23 cellular contexts compared by ENCODE assay signal in genomic region chr2:207446653-207447052, GRCh38.
DNase-seq lines count a peak whose midpoint lies in the region; ATAC-seq, FAIRE-seq and TF ChIP-seq lines count a peak whose summit lies in the region.
"Had no signal": no experiment of that assay in that cellular context is flagged by ENCODE, and none has a peak within 500 bp of the region (broad histone marks: within the 10 kb centered on the region; RNA-seq: fewer than 3 reads in every experiment).

No MANE protein-coding gene starts in this region.

- no peaks in the 10 kb centered on the region for H3K23me2 ChIP-seq in H1 (ENCODE audit: low read depth, low read length)

- H3K27me3 ChIP-seq in H1 (replicated peaks in 1 of 4; ENCODE audit: control insufficient read depth in 3 of 4, extremely low read depth in 1 of 4, insufficient read depth in 3 of 4, low read length in 3 of 4) (no peaks in the 10 kb centered on the region), neural progenitor cell (no peaks in the 10 kb centered on the region), right atrium auricular region (no peaks in the 10 kb centered on the region)
- H3K27me3 ChIP-seq: BE2C, BLaER1 had no signal

- H3K4me2 ChIP-seq in H1 (ENCODE audit: insufficient read depth in 1 of 2, low read depth in 2 of 2, low read length in 2 of 2) (no peak overlapping the region), neural progenitor cell (no peak overlapping the region)
- H3K4me2 ChIP-seq: BLaER1 had no signal

- peaks cover 57% of the 10 kb centered on the region for H3K4me1 Mint-ChIP-seq in WTC11
- no peaks in the 10 kb centered on the region for H3K4me1 Mint-ChIP-seq in neural progenitor cell
- no peaks in the 10 kb centered on the region for H3K4me1 Mint-ChIP-seq in nephron progenitor cell
- H3K4me1 Mint-ChIP-seq in activated CD4-positive, alpha-beta memory T cell treated with anti-CD3 and anti-CD28 coated beads, Interleukin-2, amount 10 ng/mL, durations not matched to agents 7 days and 5 days = no peaks in the 10 kb centered on the region
- H3K4me1 Mint-ChIP-seq: CD14-positive monocyte; CD4-positive, alpha-beta memory T cell; CD4-positive, CD25-positive, alpha-beta regulatory T cell; CD8-positive, alpha-beta memory T cell had no signal

- H3K9me3 Mint-ChIP-seq in WTC11 = no peaks in the 10 kb centered on the region
- no peaks in the 10 kb centered on the region for H3K9me3 Mint-ChIP-seq in neural progenitor cell
- no peaks in the 10 kb centered on the region for H3K9me3 Mint-ChIP-seq in nephron progenitor cell
- H3K9me3 Mint-ChIP-seq in activated CD4-positive, alpha-beta memory T cell treated with anti-CD3 and anti-CD28 coated beads, Interleukin-2, amount 10 ng/mL, durations not matched to agents 7 days and 5 days = peaks cover 3% of the 10 kb centered on the region
- H3K9me3 Mint-ChIP-seq: CD4-positive, alpha-beta memory T cell; CD8-positive, alpha-beta memory T cell had no signal

- H3K4me3 ChIP-seq in H1 (ENCODE audit: extremely low read depth in 1 of 4, insufficient read depth in 2 of 4, low read depth in 3 of 4, low read length in 4 of 4) = no peak overlapping the region
- H3K4me3 ChIP-seq in neural progenitor cell = no peak overlapping the region
- H3K4me3 ChIP-seq in right atrium auricular region = no peak overlapping the region
- H3K4me3 ChIP-seq: BLaER1 had no signal

- H3K27ac Mint-ChIP-seq in WTC11 (no peak overlapping the region), neural progenitor cell (no peak overlapping the region), nephron progenitor cell (no peak overlapping the region)
- no peak overlapping the region for H3K27ac Mint-ChIP-seq in activated CD4-positive, alpha-beta memory T cell treated with anti-CD3 and anti-CD28 coated beads, Interleukin-2, amount 10 ng/mL, durations not matched to agents 7 days and 5 days
- H3K27ac Mint-ChIP-seq: CD14-positive monocyte; CD4-positive, CD25-positive, alpha-beta regulatory T cell had no signal

- TF ChIP-seq CTCF in WTC11 (IDR thresholded peaks at IDR 0.05) (no peak), H1 (IDR thresholded peaks at IDR 0.05; ENCODE audit: control extremely low read depth in 1 of 3, insufficient read depth in 1 of 3, low read depth in 1 of 3, low read length in 3 of 3) (no peak), neural progenitor cell (IDR thresholded peaks at IDR 0.05) (no peak), nephron progenitor cell (IDR thresholded peaks at IDR 0.05) (no peak), right atrium auricular region (IDR thresholded peaks at IDR 0.05) (no peak)

- FAIRE-seq in H1 (lab: Jason Lieb, UNC) = no peak
- FAIRE-seq: D721Med, GM12891 had no signal

- no peak overlapping the region for H3K23ac ChIP-seq in H1 (ENCODE audit: insufficient read length)

- no peak overlapping the region for H3K18ac ChIP-seq in H1 (ENCODE audit: extremely low read depth, low read length)

- no peak overlapping the region for H3K56ac ChIP-seq in H1 (replicated peaks; ENCODE audit: insufficient read length, low read depth, low read length)

- H3K4ac ChIP-seq in H1 (replicated peaks; ENCODE audit: insufficient read length, low read depth, low read length) = no peak overlapping the region

- H2BK5ac ChIP-seq in H1 (ENCODE audit: low read depth, low read length) = peak overlapping the region; percentile 40; the same call in 1 of the 2 replicates

- no peak overlapping the region for H4K91ac ChIP-seq in H1 (replicated peaks; ENCODE audit: insufficient read length, low read length)

- H3K9me3 ChIP-seq in H1 (ENCODE audit: insufficient read depth in 2 of 2, low read depth in 1 of 2, low read length in 1 of 2) (no peaks in the 10 kb centered on the region), neural progenitor cell (ENCODE audit: low read depth) (no peaks in the 10 kb centered on the region), right atrium auricular region (no peaks in the 10 kb centered on the region)
- H3K9me3 ChIP-seq: BE2C, BLaER1 had no signal

- H2BK15ac ChIP-seq in H1 (ENCODE audit: low read length) = no peak overlapping the region

- H3K27me3 Mint-ChIP-seq in WTC11 (ENCODE audit: low read depth) = peaks cover 19% of the 10 kb centered on the region
- H3K27me3 Mint-ChIP-seq in neural progenitor cell (ENCODE audit: insufficient read depth, low read depth) = peaks cover 4% of the 10 kb centered on the region
- no peaks in the 10 kb centered on the region for H3K27me3 Mint-ChIP-seq in nephron progenitor cell (ENCODE audit: low read depth, poor library complexity)
- H3K27me3 Mint-ChIP-seq in activated CD4-positive, alpha-beta memory T cell treated with anti-CD3 and anti-CD28 coated beads, Interleukin-2, amount 10 ng/mL, durations not matched to agents 7 days and 5 days = peaks cover 2% of the 10 kb centered on the region

- H4K8ac ChIP-seq in H1 (ENCODE audit: extremely low read depth, insufficient read depth, low read length) = no peak overlapping the region

- no peak overlapping the region for H4K5ac ChIP-seq in H1 (ENCODE audit: insufficient read length, low read depth, low read length)

- H3K14ac ChIP-seq in H1 (ENCODE audit: insufficient read length) = no peak overlapping the region

- no peaks in the 10 kb centered on the region for H3F3A ChIP-seq in neural progenitor cell (ENCODE audit: low read depth)

- no peak for TF ChIP-seq RAD21 in H1 (IDR thresholded peaks at IDR 0.05 in 1 of 2, conservative IDR thresholded peaks at IDR 0.05 in 1 of 2; ENCODE audit: low read depth in 2 of 2, low read length in 2 of 2)

- H3K79me1 ChIP-seq in H1 (ENCODE audit: low read depth, low read length) = no peaks in the 10 kb centered on the region

- WGBS in H1 (ENCODE audit: extremely low coverage in 1 of 2, insufficient coverage in 1 of 2, insufficient read length in 1 of 2, insufficient replicate concordance in 2 of 2, low coverage in 1 of 2, low lambda C conversion rate in 2 of 2, missing lambda C conversion rate in 1 of 2), 2 experiments = 87% methylated on average over 6 of the region's 6 CpGs; no CpG with 5 or more reads in 1 of the 2 experiments

- no peak overlapping the region for H2AK5ac ChIP-seq in H1 (ENCODE audit: low read depth, low read length)

- H3K4me3 Mint-ChIP-seq in WTC11 (no peak overlapping the region), neural progenitor cell (no peak overlapping the region), nephron progenitor cell (no peak overlapping the region)
- no peak overlapping the region for H3K4me3 Mint-ChIP-seq in activated CD4-positive, alpha-beta memory T cell treated with anti-CD3 and anti-CD28 coated beads, Interleukin-2, amount 10 ng/mL, durations not matched to agents 7 days and 5 days
- H3K4me3 Mint-ChIP-seq: CD14-positive monocyte; CD4-positive, alpha-beta memory T cell; CD4-positive, CD25-positive, alpha-beta regulatory T cell; CD8-positive, alpha-beta memory T cell had no signal

- no peak for TF ChIP-seq POLR2A in H1 (IDR thresholded peaks at IDR 0.05; ENCODE audit: control extremely low read depth in 1 of 2, low read depth in 2 of 2, low read length in 2 of 2)

- CTCF ChIA-PET in WTC11 (lab: Charles Lee) = no interaction called here
- CTCF ChIA-PET in H1 (lab: Charles Lee; ENCODE audit: partially characterized antibody) = interaction anchor here (0.8 kb wide), 1 partner anchor 395 kb away, joined by 3 read pairs; no protein-coding TSS in a partner anchor
- CTCF ChIA-PET in activated CD4-positive, alpha-beta memory T cell treated with anti-CD3 and anti-CD28 coated beads, Interleukin-2, amount 10 ng/mL, durations not matched to agents 7 days and 5 days (lab: Charles Lee) = no interaction called here

- H3K36me3 Mint-ChIP-seq in WTC11 (no peaks in the 10 kb centered on the region), neural progenitor cell (no peaks in the 10 kb centered on the region), nephron progenitor cell (ENCODE audit: low read depth) (no peaks in the 10 kb centered on the region)
- H3K36me3 Mint-ChIP-seq in activated CD4-positive, alpha-beta memory T cell treated with anti-CD3 and anti-CD28 coated beads, Interleukin-2, amount 10 ng/mL, durations not matched to agents 7 days and 5 days (ENCODE audit: low read depth) = no peaks in the 10 kb centered on the region
- H3K36me3 Mint-ChIP-seq: CD14-positive monocyte had no signal

- H3K4me1 ChIP-seq in H1 (replicated peaks in 1 of 4; ENCODE audit: control insufficient read depth in 3 of 4, insufficient read depth in 4 of 4, low read length in 3 of 4) = peaks cover 0 to 9% (median 0%) of the 10 kb centered on the region in 4 experiments; a peak in 1 of 7 replicates
- peaks cover 13% of the 10 kb centered on the region for H3K4me1 ChIP-seq in neural progenitor cell
- no peaks in the 10 kb centered on the region for H3K4me1 ChIP-seq in right atrium auricular region
- H3K4me1 ChIP-seq: BLaER1 had no signal

- no peak overlapping the region for H3K9ac ChIP-seq in H1 (replicated peaks in 1 of 4; ENCODE audit: extremely low read depth in 1 of 4, low read depth in 3 of 4, low read length in 3 of 4)
- no peak overlapping the region for H3K9ac ChIP-seq in neural progenitor cell
- H3K9ac ChIP-seq: BLaER1 had no signal

- no peak overlapping the region for H2AFZ ChIP-seq in H1 (ENCODE audit: low read length)
- H2AFZ ChIP-seq in neural progenitor cell (replicated peaks) = peak overlapping the region; percentile 28

- no peak overlapping the region for H2BK12ac ChIP-seq in H1 (ENCODE audit: low read depth, low read length)

- ATAC-seq in WTC11 (peak; percentile 65; the same call in 1 of the 2 replicates), HG02759 (IDR thresholded peaks at IDR 0.05; ENCODE audit: unreplicated experiment) (no peak)

- H2BK20ac ChIP-seq in H1 (ENCODE audit: low read length) = peak overlapping the region; percentile 49; the same call in 1 of the 2 replicates

- DNase-seq in NCI-H69 (lab: John Stamatoyannopoulos, UW) (peak; percentile 26), WTC11 (ENCODE audit: low spot score) (peak; percentile 20), H1 (ENCODE audit: low read depth in 1 of 2, low spot score in 2 of 2) (no peak), neural progenitor cell (ENCODE audit: low spot score) (no peak), nephron progenitor cell (no peak), right atrium auricular region (ENCODE audit: low spot score) (no peak)
- DNase-seq in activated CD4-positive, alpha-beta memory T cell treated with anti-CD3 and anti-CD28 coated beads, Interleukin-2, amount 10 ng/mL, durations not matched to agents 7 days and 5 days = no peak
- DNase-seq: 8988T; ACHN; BE2C; C1 segment of cervical spinal cord; Calu3; CD4-positive, alpha-beta memory T cell; CD4-positive, CD25-positive, alpha-beta regulatory T cell; CD8-positive, alpha-beta memory T cell; COR-L47; DMS79 treated with DMSO at 0.1 percent for 48 hours; GF-D8 had no signal

- no peak for TF ChIP-seq EP300 in H1 (IDR thresholded peaks at IDR 0.05; ENCODE audit: borderline replicate concordance in 1 of 2, low read depth in 2 of 2, low read length in 2 of 2)

- no peak overlapping the region for H3K27ac ChIP-seq in H1 (ENCODE audit: low read depth, low read length)
- H3K27ac ChIP-seq in neural progenitor cell = no peak overlapping the region
- H3K27ac ChIP-seq in right atrium auricular region = no peak overlapping the region
- H3K27ac ChIP-seq: BLaER1 had no signal

- H3K36me3 ChIP-seq in H1 (ENCODE audit: control insufficient read depth in 2 of 4, insufficient read depth in 4 of 4, low read length in 3 of 4) (no peaks in the 10 kb centered on the region; a peak in 1 of 8 replicates), neural progenitor cell (no peaks in the 10 kb centered on the region), right atrium auricular region (no peaks in the 10 kb centered on the region)
- H3K36me3 ChIP-seq: BE2C, BLaER1 had no signal

- no peaks in the 10 kb centered on the region for H4K20me1 ChIP-seq in H1 (replicated peaks in 1 of 2; ENCODE audit: control insufficient read depth in 1 of 2, insufficient read depth in 2 of 2, low read length in 2 of 2)
- no peaks in the 10 kb centered on the region for H4K20me1 ChIP-seq in neural progenitor cell (ENCODE audit: low read depth)
- H4K20me1 ChIP-seq: BLaER1 had no signal

- POLR2A ChIA-PET in WTC11 (lab: Charles Lee) (no interaction called here), H1 (lab: Charles Lee; ENCODE audit: partially characterized antibody) (no interaction called here)
- POLR2A ChIA-PET in activated CD4-positive, alpha-beta memory T cell treated with anti-CD3 and anti-CD28 coated beads, Interleukin-2, amount 10 ng/mL, durations not matched to agents 7 days and 5 days (lab: Charles Lee) = no interaction called here

- no peaks in the 10 kb centered on the region for H3K79me2 ChIP-seq in H1 (ENCODE audit: control insufficient read depth in 1 of 2, insufficient read depth in 2 of 2, low read length in 2 of 2)
- no peaks in the 10 kb centered on the region for H3K79me2 ChIP-seq in neural progenitor cell (ENCODE audit: low read depth)

- no peak overlapping the region for H2BK120ac ChIP-seq in H1 (replicated peaks; ENCODE audit: low read depth, low read length)

Comparison
In these comparisons a context has a peak if more than half of its experiments do, and no peak if none do; other contexts are left out.
1. DNase-seq: peak in NCI-H69 (single experiment) and WTC11 (single experiment); none in H1 (0 of 2), neural progenitor cell (single experiment), nephron progenitor cell (single experiment), right atrium auricular region (single experiment) and activated CD4-positive, alpha-beta memory T cell treated with anti-CD3 and anti-CD28 coated beads, Interleukin-2, amount 10 ng/mL, durations not matched to agents 7 days and 5 days (single experiment).